ENCODE assay signal across 31 cellular contexts in the genomic region with DNA sequence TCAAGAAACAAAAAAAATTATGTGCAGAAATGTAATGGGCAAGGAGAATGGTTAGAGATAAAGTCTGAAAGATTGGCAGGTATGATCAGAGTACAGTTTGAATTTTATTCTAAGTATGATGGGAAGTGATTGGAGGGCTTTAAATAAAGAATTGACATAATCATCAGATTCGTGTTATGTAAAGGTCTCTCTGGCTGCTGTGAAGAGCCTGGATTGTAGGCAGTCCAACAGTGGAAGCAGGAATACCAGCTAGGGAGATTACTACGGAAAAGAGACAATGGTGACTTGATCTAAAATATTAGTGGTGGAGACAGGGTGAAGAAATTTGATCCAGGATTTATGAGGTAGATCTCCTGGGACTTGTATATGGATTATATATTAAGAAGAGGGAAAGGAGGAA.
"Had no signal": no experiment of that assay in that cellular context is flagged by ENCODE, and none has a peak within 500 bp of the region (broad histone marks: within the 10 kb centered on the region; RNA-seq: fewer than 3 reads in every experiment).

No MANE protein-coding gene starts in this region.

- H3K9me3 ChIP-seq: adrenal gland, body of pancreas, esophagus muscularis mucosa, gastrocnemius medialis had no signal

- H3K27me3 ChIP-seq: adrenal gland, body of pancreas, esophagus muscularis mucosa, gastrocnemius medialis had no signal

- H3K4me1 ChIP-seq: foreskin keratinocyte had no signal

- H3K36me3 ChIP-seq: adrenal gland, esophagus muscularis mucosa, gastrocnemius medialis, WERI-Rb-1 had no signal

- ATAC-seq: activated CD4-positive, CD25-positive, alpha-beta regulatory T cell treated with anti-CD3 and anti-CD28 coated beads, Interleukin-2, amount 50 U/mL, for 24 hours; activated CD8-positive, alpha-beta T cell treated with anti-CD3 and anti-CD28 coated beads for 36 hours; activated naive CD8-positive, alpha-beta T cell treated with anti-CD3 and anti-CD28 coated beads, Interleukin-2, amount 50 U/mL, for 24 hours; activated T-cell treated with anti-CD3 and anti-CD28 coated beads, Interleukin-2, amount 50 U/mL, for 4 hours; activated T-helper 17 cell treated with anti-CD3 and anti-CD28 coated beads, Interleukin-2, amount 50 U/mL, for 72 hours; body of pancreas; effector memory CD8-positive, alpha-beta T cell; foreskin keratinocyte; gastrocnemius medialis; T-cell had no signal

- DNase-seq: activated B cell treated with CpG ODN at 0.5 μM for 24 hours; activated CD4-positive, alpha-beta T cell treated with anti-CD3 and anti-CD28 coated beads for 48 hours; activated CD4-positive, alpha-beta T cell treated with anti-CD3 and anti-CD28 coated beads, Interleukin-2, amount 50 U/mL, for 1 hour; activated CD4-positive, alpha-beta T cell treated with anti-CD3 and anti-CD28 coated beads, Interleukin-2, amount 50 U/mL, for 48 hours; activated CD8-positive, alpha-beta memory T cell treated with anti-CD3 and anti-CD28 coated beads for 24 hours; activated CD8-positive, alpha-beta T cell treated with anti-CD3 and anti-CD28 coated beads for 36 hours; activated effector memory CD4-positive, alpha-beta T cell treated with Interleukin-2 at 50 U/mL for 16 hours; activated gamma-delta T cell treated with Interleukin-2 at 50 U/mL for 16 hours; activated naive CD4-positive, alpha-beta T cell treated with anti-CD3 and anti-CD28 coated beads for 36 hours; activated naive CD8-positive, alpha-beta T cell treated with anti-CD3 and anti-CD28 coated beads for 36 hours; activated naive CD8-positive, alpha-beta T cell treated with anti-CD3 and anti-CD28 coated beads, Interleukin-2, amount 50 U/mL, for 24 hours; activated T-cell treated with anti-CD3 and anti-CD28 coated beads, Interleukin-2, amount 50 U/mL, for 4 hours; adrenal gland; amygdala; aorta; body of pancreas; central memory CD4-positive, alpha-beta T cell; cortex of kidney; dermis blood vessel endothelial cell; effector CD4-positive, alpha-beta T cell; effector memory CD8-positive, alpha-beta T cell; erythroblast; foreskin keratinocyte; gastrocnemius medialis; glutamatergic neuron; T-cell; T1000; WERI-Rb-1 had no signal

- H3K4me3 ChIP-seq: adrenal gland, body of pancreas, esophagus muscularis mucosa, gastrocnemius medialis had no signal

- H3K27ac ChIP-seq: adrenal gland, body of pancreas, esophagus muscularis mucosa, foreskin keratinocyte, WERI-Rb-1 had no signal
